10 cellular contexts compared by ENCODE assay signal in genomic region chr5:375921-376871, GRCh38. TPM values are rescaled to one million over a fixed set of nuclear protein-coding genes. Genes with fewer than 3 reads are reported as not detected.
DNase-seq lines count a peak whose midpoint lies in the region; ATAC-seq, FAIRE-seq and TF ChIP-seq lines count a peak whose summit lies in the region.
"Had no signal": no experiment of that assay in that cellular context is flagged by ENCODE, and none has a peak within 500 bp of the region (broad histone marks: within the 10 kb centered on the region; RNA-seq: fewer than 3 reads in every experiment).

No MANE protein-coding gene starts in this region.

- WGBS in upper lobe of left lung, 2 donors: 92 to 95% methylated on average over 23 to 32 of the region's 32 CpGs

- H4K20me1 ChIP-seq in OCI-LY7 (ENCODE audit: insufficient read depth, low read length): no peaks in the 10 kb centered on the region

- H3K27me3 Mint-ChIP-seq in activated naive CD4-positive, alpha-beta T cell treated with anti-CD3 and anti-CD28 coated beads, Interleukin-2, amount 10 ng/mL, durations not matched to agents 7 days and 5 days: no peaks in the 10 kb centered on the region

- DNase-seq in activated naive CD4-positive, alpha-beta T cell treated with anti-CD3 and anti-CD28 coated beads, Interleukin-2, amount 10 ng/mL, durations not matched to agents 7 days and 5 days: peak; percentile 20
- no peak for DNase-seq in activated naive CD4-positive, alpha-beta T cell treated with Interleukin-2 at 50 U/mL for 16 hours
- peak; percentile 13 for DNase-seq in activated CD8-positive, alpha-beta memory T cell treated with anti-CD3 and anti-CD28 coated beads, Interleukin-2, amount 50 U/mL, for 4 hours
- DNase-seq in kidney: peak; percentile 51
- DNase-seq in upper lobe of left lung: peak; percentile 18 to 78
- DNase-seq in pons (ENCODE audit: low spot score): no peak
- DNase-seq in NCI-H2107 (lab: John Stamatoyannopoulos, UW): no peak
- no peak for DNase-seq in OCI-LY7 (ENCODE audit: low spot score)
- DNase-seq: foreskin fibroblast, NCI-H226 had no signal

- no peaks in the 10 kb centered on the region for H3K79me2 ChIP-seq in OCI-LY7 (ENCODE audit: insufficient read depth, low read depth, low read length)

- no peaks in the 10 kb centered on the region for H3K36me3 ChIP-seq in kidney (ENCODE audit: control insufficient read depth in 1 of 2, insufficient read depth in 2 of 2, low read length in 2 of 2)
- no peaks in the 10 kb centered on the region for H3K36me3 ChIP-seq in upper lobe of left lung
- no peaks in the 10 kb centered on the region for H3K36me3 ChIP-seq in OCI-LY7 (ENCODE audit: insufficient read depth, low read length)

- TF ChIP-seq EP300 in upper lobe of left lung (IDR thresholded peaks at IDR 0.05): no peak

- no peak overlapping the region for H3K9ac ChIP-seq in kidney (ENCODE audit: low read length in 2 of 2)

- POLR2A ChIA-PET in OCI-LY7 (lab: Charles Lee): interaction anchor here (0.6 kb wide), 1 partner anchor 38 kb away, joined by 3 read pairs; no protein-coding TSS in a partner anchor

- FAIRE-seq in kidney (lab: Jason Lieb, UNC): no peak

- H3K9me3 ChIP-seq in kidney (ENCODE audit: control insufficient read depth in 1 of 2, low read length in 2 of 2) (peaks cover 0 to 3% of the 10 kb centered on the region in 2 donors), upper lobe of left lung (no peaks in the 10 kb centered on the region), OCI-LY7 (ENCODE audit: low read length) (no peaks in the 10 kb centered on the region)

- TF ChIP-seq POLR2A in upper lobe of left lung (IDR thresholded peaks at IDR 0.05): no peak

- peaks cover 2% of the 10 kb centered on the region for H3K9me3 Mint-ChIP-seq in activated naive CD4-positive, alpha-beta T cell treated with anti-CD3 and anti-CD28 coated beads, Interleukin-2, amount 10 ng/mL, durations not matched to agents 7 days and 5 days

- H3K9me2 ChIP-seq in OCI-LY7 (ENCODE audit: insufficient read depth, low read length): no peaks in the 10 kb centered on the region

- H3K4me1 Mint-ChIP-seq in activated naive CD4-positive, alpha-beta T cell treated with anti-CD3 and anti-CD28 coated beads, Interleukin-2, amount 10 ng/mL, durations not matched to agents 7 days and 5 days: peaks cover 82% of the 10 kb centered on the region

- no TSS peak for BruUV-seq in OCI-LY7 (replicated peaks; lab: Mats Ljungman, UMichigan)

- CTCF ChIA-PET in activated naive CD4-positive, alpha-beta T cell treated with anti-CD3 and anti-CD28 coated beads, Interleukin-2, amount 10 ng/mL, durations not matched to agents 7 days and 5 days (lab: Charles Lee): no interaction called here
- CTCF ChIA-PET in OCI-LY7 (lab: Charles Lee; ENCODE audit: unreplicated experiment): no interaction called here

- no peak for TF ChIP-seq CTCF in kidney (IDR thresholded peaks at IDR 0.05; ENCODE audit: borderline replicate concordance, extremely low read depth, insufficient read depth)
- TF ChIP-seq CTCF in upper lobe of left lung (IDR thresholded peaks at IDR 0.05): no peak
- TF ChIP-seq CTCF in OCI-LY7 (conservative IDR thresholded peaks at IDR 0.05; ENCODE audit: low read length): no peak

- no peaks in the 10 kb centered on the region for H3K27me3 ChIP-seq in upper lobe of left lung

- H3K4me3 ChIP-seq in kidney (ENCODE audit: low read length in 2 of 2): no peak overlapping the region
- no peak overlapping the region for H3K4me3 ChIP-seq in upper lobe of left lung
- H3K4me3 ChIP-seq in OCI-LY7 (ENCODE audit: low read depth, low read length, poor library complexity, severe bottlenecking): no peak overlapping the region

- peaks cover 26% of the 10 kb centered on the region for H3K36me3 Mint-ChIP-seq in activated naive CD4-positive, alpha-beta T cell treated with anti-CD3 and anti-CD28 coated beads, Interleukin-2, amount 10 ng/mL, durations not matched to agents 7 days and 5 days

- H3K27ac ChIP-seq in kidney (ENCODE audit: low read depth in 2 of 2, low read length in 2 of 2) (no peak overlapping the region), upper lobe of left lung (no peak overlapping the region), OCI-LY7 (ENCODE audit: low read depth, low read length, poor library complexity, severe bottlenecking) (no peak overlapping the region)

- no peak overlapping the region for H3K27ac Mint-ChIP-seq in activated naive CD4-positive, alpha-beta T cell treated with anti-CD3 and anti-CD28 coated beads, Interleukin-2, amount 10 ng/mL, durations not matched to agents 7 days and 5 days

- intact Hi-C loops in kidney (cut with DNase I) (no loop called here), OCI-LY7 (cut with micrococcal nuclease; ENCODE audit: unreplicated experiment) (no loop called here)

- H2AFZ ChIP-seq in OCI-LY7 (ENCODE audit: low read length): no peak overlapping the region

- peak in 1 of 2 donors; percentile 7 for ATAC-seq in upper lobe of left lung (ENCODE audit: low FRiP score in 2 of 2)

- H3K4me3 Mint-ChIP-seq in activated naive CD4-positive, alpha-beta T cell treated with anti-CD3 and anti-CD28 coated beads, Interleukin-2, amount 10 ng/mL, durations not matched to agents 7 days and 5 days: no peak overlapping the region

- no peaks in the 10 kb centered on the region for H3K4me1 ChIP-seq in kidney (ENCODE audit: control insufficient read depth in 1 of 2, insufficient read depth in 1 of 2, low read depth in 1 of 2, low read length in 2 of 2)
- H3K4me1 ChIP-seq in upper lobe of left lung: peaks cover 5 to 31% (median 13%) of the 10 kb centered on the region in 4 donors
- H3K4me1 ChIP-seq in OCI-LY7 (ENCODE audit: insufficient read depth, low read length, poor library complexity, severe bottlenecking): no peaks in the 10 kb centered on the region

- H3K4me2 ChIP-seq in OCI-LY7 (ENCODE audit: low read length): no peak overlapping the region

RNA-seq across cellular contexts. Expression of gene AHRR, which starts 54.7 kb away (rescaled TPM):
- total RNA-seq in kidney: 1.7 TPM
- 0.71 TPM for polyA plus RNA-seq in kidney (ENCODE audit: insufficient read depth, low read depth, low replicate concordance)
- total RNA-seq in upper lobe of left lung: 1 to 10 TPM; 1.3 to 8.6 (median 4.4) TPM
- 1.2 and 3.4 TPM in 2 replicates for total RNA-seq in OCI-LY7 (2014; rRNA removed; shearing (Covaris generic))
- total RNA-seq in OCI-LY7 (2022): 1.4 and 2.2 TPM in 2 replicates

Comparison
In these comparisons a context has a peak if more than half of its experiments do, and no peak if none do; other contexts are left out.
1. DNase-seq: peak in activated naive CD4-positive, alpha-beta T cell treated with anti-CD3 and anti-CD28 coated beads, Interleukin-2, amount 10 ng/mL, durations not matched to agents 7 days and 5 days (single experiment), activated CD8-positive, alpha-beta memory T cell treated with anti-CD3 and anti-CD28 coated beads, Interleukin-2, amount 50 U/mL, for 4 hours (single experiment), kidney (single experiment) and upper lobe of left lung (2 of 2); none in activated naive CD4-positive, alpha-beta T cell treated with Interleukin-2 at 50 U/mL for 16 hours (single experiment), pons (single experiment), NCI-H2107 (single experiment) and OCI-LY7 (single experiment).